26 cellular contexts compared by ENCODE assay signal in the genomic region with DNA sequence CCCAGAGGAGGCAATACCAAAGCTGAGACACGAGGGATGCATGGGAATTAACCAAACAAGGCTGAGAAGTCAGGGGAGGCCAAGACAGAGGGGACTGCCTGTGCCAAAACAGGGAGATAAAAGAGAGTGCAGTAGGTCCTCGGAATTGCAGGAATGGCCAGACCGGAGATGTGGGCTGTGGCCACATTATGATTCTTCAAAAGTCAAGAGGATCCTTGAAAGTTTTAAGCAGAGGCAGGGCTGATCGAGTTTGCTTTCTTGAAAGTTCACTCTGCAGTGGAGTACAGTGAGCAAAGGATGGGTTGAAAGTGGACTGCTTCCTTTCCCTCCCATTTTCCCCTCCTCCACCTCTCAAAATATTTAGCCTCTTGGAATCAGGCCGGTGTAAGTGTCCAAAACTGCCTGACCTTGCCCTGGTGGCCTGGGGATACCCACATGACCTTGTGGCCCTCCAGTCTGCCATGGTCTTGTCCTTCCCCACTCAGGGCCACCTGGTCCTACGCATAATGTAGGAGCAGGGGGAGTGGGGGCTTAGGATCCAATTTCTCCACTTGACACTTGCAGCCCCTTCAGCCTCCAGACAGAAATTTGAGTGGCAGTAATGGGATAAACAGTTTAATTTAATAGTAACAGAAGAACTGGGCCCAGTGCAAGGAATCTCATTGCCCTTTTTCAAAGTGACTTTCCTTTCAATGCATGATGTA.
DNase-seq lines count a peak whose midpoint lies in the region; ATAC-seq, FAIRE-seq and TF ChIP-seq lines count a peak whose summit lies in the region.
"Had no signal": no experiment of that assay in that cellular context is flagged by ENCODE, and none has a peak within 500 bp of the region (broad histone marks: within the 10 kb centered on the region; RNA-seq: fewer than 3 reads in every experiment).

No MANE protein-coding gene starts in this region.

- TF ChIP-seq CTCF in left lung (IDR thresholded peaks at IDR 0.05) = no peak
- TF ChIP-seq CTCF in thyroid gland (IDR thresholded peaks at IDR 0.05) = no peak

- FAIRE-seq in HTR-8/SVneo (lab: Jason Lieb, UNC) = no peak
- FAIRE-seq: A204.1, GM18507, K562 had no signal

- H3K9me3 ChIP-seq in left lung (no peaks in the 10 kb centered on the region), thyroid gland (no peaks in the 10 kb centered on the region)
- H3K9me3 ChIP-seq: BLaER1 treated with 17β-estradiol and CSF1 and Interleukin-3, amounts not matched to agents 10 nM and 100 nM; SJSA1 had no signal

- peak; percentile 77 for ATAC-seq in left lung
- ATAC-seq in HG03378 (IDR thresholded peaks at IDR 0.05; ENCODE audit: unreplicated experiment) = no peak
- ATAC-seq: K562, PC-3 had no signal

- WGBS in thyroid gland, 2 donors = 23 to 35% methylated on average over 6 of the region's 6 CpGs

- H3K27ac ChIP-seq in left lung = no peak overlapping the region
- peak overlapping the region; percentile 55 to 72 (median 67) for H3K27ac ChIP-seq in thyroid gland
- H3K27ac ChIP-seq: BLaER1 treated with 17β-estradiol and CSF1 and Interleukin-3, amounts not matched to agents 10 nM and 100 nM; GM23248; SJSA1 had no signal

- H3K36me3 ChIP-seq in left lung = no peaks in the 10 kb centered on the region
- no peaks in the 10 kb centered on the region for H3K36me3 ChIP-seq in thyroid gland
- H3K36me3 ChIP-seq: BLaER1 treated with 17β-estradiol and CSF1 and Interleukin-3, amounts not matched to agents 10 nM and 100 nM; SJSA1 had no signal

- DNase-seq in NCI-H2227 (lab: John Stamatoyannopoulos, UW; ENCODE audit: unreplicated experiment) = peak; percentile 18
- peak; percentile 30 for DNase-seq in NCI-H524 treated with DMSO at 0.1 percent for 48 hours (lab: John Stamatoyannopoulos, UW)
- DNase-seq in left lung = peak in 1 of 2 donors; percentile 33
- DNase-seq in thyroid gland = peak; percentile 72 to 79
- DNase-seq in medulla oblongata (ENCODE audit: extremely low spot score) = no peak
- DNase-seq in HTR-8/SVneo (ENCODE audit: insufficient read length, low spot score) = no peak
- DNase-seq: AML-193; CD4-positive, alpha-beta T cell; COR-L47; DMS53; GM23248; H7; Kasumi-1; NCI-H1092 treated with DMSO at 0.1 percent for 48 hours; NCI-H1436; NCI-H187 treated with DMSO at 0.1 percent for 48 hours; NCI-H748 treated with DMSO at 0.1 percent for 48 hours; NK-92 treated with Interleukin-12 subunit alpha and Interleukin-12 subunit beta, amount 100 ng/mL, for 24 hours; PC-3; Right ventricle myocardium superior had no signal

- intact Hi-C loops in left lung (cut with DNase I) = no loop called here
- intact Hi-C loops in thyroid gland (cut with DNase I) = no loop called here

- no peak for TF ChIP-seq POLR2A in thyroid gland (IDR thresholded peaks at IDR 0.05)

- H3K4me3 ChIP-seq in left lung (no peak overlapping the region), thyroid gland (replicated peaks in 1 of 3) (no peak overlapping the region)
- H3K4me3 ChIP-seq: BLaER1 treated with 17β-estradiol and CSF1 and Interleukin-3, amounts not matched to agents 10 nM and 100 nM; GM23248; K562; SJSA1 had no signal

- H3K4me1 ChIP-seq in left lung (peaks cover 0 to 9% of the 10 kb centered on the region in 2 donors), thyroid gland (peaks cover 48 to 56% of the 10 kb centered on the region in 2 donors)
- H3K4me1 ChIP-seq: SJSA1 had no signal

- no peaks in the 10 kb centered on the region for H3K27me3 ChIP-seq in left lung
- no peaks in the 10 kb centered on the region for H3K27me3 ChIP-seq in thyroid gland
- H3K27me3 ChIP-seq: BLaER1 treated with 17β-estradiol and CSF1 and Interleukin-3, amounts not matched to agents 10 nM and 100 nM; SJSA1 had no signal

Comparison
In these comparisons a context has a peak if more than half of its experiments do, and no peak if none do; other contexts are left out.
1. DNase-seq: peak in NCI-H2227 (single experiment), NCI-H524 treated with DMSO at 0.1 percent for 48 hours (single experiment) and thyroid gland (2 of 2); none in medulla oblongata (single experiment) and HTR-8/SVneo (single experiment).
2. H3K27ac ChIP-seq: peak in thyroid gland (3 of 3); none in left lung (0 of 2).